In the genomic region with DNA sequence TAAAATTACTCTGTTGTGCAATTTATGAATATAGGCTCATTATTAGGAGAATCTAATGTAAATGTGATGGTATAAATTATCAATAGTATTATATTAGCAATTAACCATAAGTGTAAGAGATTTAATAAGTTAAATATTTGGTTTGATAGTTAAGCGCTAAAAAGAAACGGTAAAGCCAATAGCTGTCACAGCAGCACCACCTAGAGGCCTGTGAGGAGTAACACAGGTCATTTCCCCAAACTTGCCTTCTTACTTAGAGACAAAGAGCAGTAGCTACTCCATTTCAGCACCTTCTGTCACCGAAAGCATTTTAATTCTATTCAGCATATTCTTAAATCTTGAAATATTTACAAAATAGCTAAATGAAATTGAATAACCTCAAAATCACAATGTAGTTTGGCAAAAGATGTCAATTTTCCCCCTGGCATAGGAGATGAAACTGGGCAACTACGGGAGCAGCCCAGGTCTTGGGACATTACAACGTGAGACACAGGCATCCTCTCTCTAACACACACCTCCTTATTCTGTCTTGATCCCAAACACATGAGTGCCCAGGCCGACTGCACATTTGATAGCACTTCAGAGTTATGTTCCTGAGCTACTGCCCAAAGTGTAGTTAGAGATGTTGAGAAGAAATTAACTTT, we compare ENCODE assay signal across 7 cellular contexts. TPM values are rescaled to one million over a fixed set of nuclear protein-coding genes. Genes with fewer than 3 reads are reported as not detected.
DNase-seq lines count a peak whose midpoint lies in the region; ATAC-seq and TF ChIP-seq lines count a peak whose summit lies in the region.

No MANE protein-coding gene starts in this region.

- DNase-seq in GM04504 (ENCODE audit: low read depth) (peak; percentile 26), NCI-H345 (lab: John Stamatoyannopoulos, UW) (peak; percentile 44), endodermal cell (peak; percentile 82), testis (peak; percentile 43)
- peak; percentile 48 to 59 for DNase-seq in activated CD4-positive, alpha-beta T cell treated with anti-CD3 and anti-CD28 coated beads, Interleukin-2, amount 50 U/mL, for 48 hours
- DNase-seq in naive thymus-derived CD8-positive, alpha-beta T cell = peak; percentile 16 to 74 (median 47)

- H3K27ac Mint-ChIP-seq in endodermal cell = no peak overlapping the region
- H3K27ac Mint-ChIP-seq in naive thymus-derived CD8-positive, alpha-beta T cell = no peak overlapping the region

- no peaks in the 10 kb centered on the region for H3K36me3 Mint-ChIP-seq in endodermal cell (ENCODE audit: low read depth)
- no peaks in the 10 kb centered on the region for H3K36me3 Mint-ChIP-seq in naive thymus-derived CD8-positive, alpha-beta T cell

- intact Hi-C loops in testis (cut with DNase I; ENCODE audit: low total_unique reads) = no loop called here

- H3K9me3 ChIP-seq in HEK293 (ENCODE audit: control insufficient read depth, insufficient read depth, low read depth, low read length) (no peaks in the 10 kb centered on the region), endodermal cell (ENCODE audit: control insufficient read depth, low read length) (no peaks in the 10 kb centered on the region), testis (no peaks in the 10 kb centered on the region)

- H3K4me1 ChIP-seq in HEK293 (ENCODE audit: control insufficient read depth, insufficient read depth, low read length) = no peaks in the 10 kb centered on the region
- no peaks in the 10 kb centered on the region for H3K4me1 ChIP-seq in endodermal cell (ENCODE audit: control insufficient read depth, insufficient read depth, low read length)
- no peaks in the 10 kb centered on the region for H3K4me1 ChIP-seq in testis

- no peak overlapping the region for H3K4me3 ChIP-seq in HEK293 (ENCODE audit: low read depth, low read length)
- H3K4me3 ChIP-seq in endodermal cell (ENCODE audit: low read length) = no peak overlapping the region
- H3K4me3 ChIP-seq in testis = no peak overlapping the region

- POLR2A ChIA-PET in HEK293 (lab: Yijun Ruan, JAX) = interaction anchor here (1.2 kb wide), 1 partner anchor 300 kb away, joined by 3 read pairs; no protein-coding TSS in a partner anchor
- POLR2A ChIA-PET in naive thymus-derived CD8-positive, alpha-beta T cell (lab: Charles Lee) = interaction anchor here (1.0 kb wide), 1 partner anchor 54 kb away, joined by 3 read pairs; no protein-coding TSS in a partner anchor

- WGBS in endodermal cell (ENCODE audit: insufficient coverage in 1 of 2, insufficient read length in 1 of 2), 2 experiments = 22 to 43% methylated on average over 5 to 6 of the region's 6 CpGs
- 18 to 26% methylated on average over 6 of the region's 6 CpGs for WGBS in testis, 2 donors

- ATAC-seq in naive thymus-derived CD8-positive, alpha-beta T cell = peak; percentile 46 to 67

- no peak for TF ChIP-seq POLR2A in testis (IDR thresholded peaks at IDR 0.05)

- no peaks in the 10 kb centered on the region for H3K36me3 ChIP-seq in HEK293 (ENCODE audit: control insufficient read depth in 2 of 2, insufficient read depth in 1 of 2, low read length in 2 of 2)
- H3K36me3 ChIP-seq in endodermal cell (ENCODE audit: control insufficient read depth, insufficient read depth, low read length) = no peaks in the 10 kb centered on the region
- H3K36me3 ChIP-seq in testis (ENCODE audit: low read depth, missing control alignments) = no peaks in the 10 kb centered on the region

- peaks cover 4% of the 10 kb centered on the region for H3K4me1 Mint-ChIP-seq in endodermal cell
- H3K4me1 Mint-ChIP-seq in naive thymus-derived CD8-positive, alpha-beta T cell = peaks cover 0 to 2% (median 0%) of the 10 kb centered on the region in 4 donors

- H3K9ac ChIP-seq in endodermal cell (ENCODE audit: extremely low read depth, low read length, poor library complexity, severe bottlenecking) = no peak overlapping the region

- TF ChIP-seq CTCF in HEK293 (tag by site-specific recombination; IDR thresholded peaks at IDR 0.05) (peak; percentile 54), endodermal cell (conservative IDR thresholded peaks at IDR 0.05) (peak; percentile 95), testis (IDR thresholded peaks at IDR 0.05) (peak; percentile 36 to 75 (median 68))

- no peaks in the 10 kb centered on the region for H3K9me3 Mint-ChIP-seq in endodermal cell
- H3K9me3 Mint-ChIP-seq in naive thymus-derived CD8-positive, alpha-beta T cell = no peaks in the 10 kb centered on the region

- no peak overlapping the region for H3K4me3 Mint-ChIP-seq in endodermal cell
- no peak overlapping the region for H3K4me3 Mint-ChIP-seq in naive thymus-derived CD8-positive, alpha-beta T cell

- H3K27me3 Mint-ChIP-seq in endodermal cell (ENCODE audit: insufficient read depth) = peaks cover 3% of the 10 kb centered on the region
- H3K27me3 Mint-ChIP-seq in naive thymus-derived CD8-positive, alpha-beta T cell = peaks cover 0 to 11% (median 0%) of the 10 kb centered on the region in 5 donors

- H3K27ac ChIP-seq in HEK293 (ENCODE audit: extremely low read depth, low read depth, low read length) (no peak overlapping the region), endodermal cell (ENCODE audit: low read depth, low read length) (no peak overlapping the region), testis (no peak overlapping the region)

- peaks cover 10% of the 10 kb centered on the region for H3K27me3 ChIP-seq in endodermal cell (ENCODE audit: control insufficient read depth, insufficient read depth, low read length, poor library complexity, severe bottlenecking)
- no peaks in the 10 kb centered on the region for H3K27me3 ChIP-seq in testis

- CTCF ChIA-PET in HEK293 (lab: Yijun Ruan, JAX) = interaction anchor here (0.5 to 4.0 kb wide), 76 partner anchors 8 to 1424 kb away, joined by 3 to 113 read pairs (median 4); no protein-coding TSS in a partner anchor

TF ChIP-seq in HEK293, 187 proteins besides CTCF, POLR2A, EP300 and RAD21:
- TF ChIP-seq ZNF558 (tag by site-specific recombination; IDR thresholded peaks at IDR 0.05) (no peak), ZNF335 (tag by site-specific recombination; conservative IDR thresholded peaks at IDR 0.05) (peak; percentile 80), ZNF660 (tag by site-specific recombination; IDR thresholded peaks at IDR 0.05) (peak; percentile 71; the same call in 1 of the 2 replicates), ZNF654 (tag by site-specific recombination; IDR thresholded peaks at IDR 0.05; ENCODE audit: low read depth) (peak; percentile 83), HOXD13 (CRISPR knock-in tag; IDR thresholded peaks at IDR 0.05; ENCODE audit: borderline replicate concordance) (no peak)

RNA-seq across cellular contexts. Expression of a gene that starts 14.3 kb away (rescaled TPM):
- total RNA-seq in endodermal cell (not detected), testis (100 to 1,000 TPM in 1 of 2 donors, 10 to 100 TPM in 1; 95.3 to 153 TPM)
- not detected for polyA plus RNA-seq in endodermal cell (2013, experiment 1 of 2)
- polyA plus RNA-seq in endodermal cell (2013, experiment 2 of 2) = not detected
- 1 to 10 TPM in 1 of 2 experiments, under 1 TPM in 1; 0.91 to 2.0 TPM for total RNA-seq in naive thymus-derived CD8-positive, alpha-beta T cell
- 1 to 10 TPM; 1.3 to 2.3 (median 1.9) TPM for polyA plus RNA-seq in naive thymus-derived CD8-positive, alpha-beta T cell
- 436 TPM for polyA plus RNA-seq in testis (ENCODE audit: insufficient read depth, low read depth, low replicate concordance)

Comparison
In these comparisons a context has a peak if more than half of its experiments do, and no peak if none do; other contexts are left out.
1. DNase-seq: peak in every context shown above with its lines; median percentile 82 in endodermal cell; 54 in activated CD4-positive, alpha-beta T cell treated with anti-CD3 and anti-CD28 coated beads, Interleukin-2, amount 50 U/mL, for 48 hours; 47 in naive thymus-derived CD8-positive, alpha-beta T cell; 44 in NCI-H345; 43 in testis; 26 in GM04504.
2. RNA of a gene that starts 14.3 kb away (total RNA-seq): 95.3 to 153 TPM in testis; 0.91 to 2.0 TPM in naive thymus-derived CD8-positive, alpha-beta T cell and not detected in endodermal cell; every median in the first group is over 10 times any median in the second.
3. Peak in every context shown above with its lines, with median percentiles within 50 percentile points of each other: CTCF ChIP-seq.